In the genomic region with DNA sequence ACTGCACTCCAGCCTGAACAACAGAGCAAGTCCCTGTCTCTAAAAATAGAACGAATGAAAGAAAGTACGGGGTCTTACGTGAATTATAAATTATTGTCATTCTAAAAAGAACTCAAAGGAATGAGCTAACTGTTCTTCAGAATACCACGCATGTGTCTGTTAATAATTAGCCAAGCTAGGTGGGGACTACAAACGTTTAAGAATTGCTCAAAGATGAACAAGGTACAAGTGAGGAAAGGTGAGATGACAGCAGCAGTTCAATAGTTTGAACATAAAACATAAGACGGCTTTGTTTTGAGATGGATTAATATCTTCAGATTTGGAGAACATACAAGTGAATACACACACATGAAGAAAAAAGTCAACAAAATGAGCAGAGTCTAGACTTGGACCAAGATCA, we compare ENCODE assay signal across 27 cellular contexts.
DNase-seq lines count a peak whose midpoint lies in the region; ATAC-seq, FAIRE-seq and TF ChIP-seq lines count a peak whose summit lies in the region.
"Had no signal": no experiment of that assay in that cellular context is flagged by ENCODE, and none has a peak within 500 bp of the region (broad histone marks: within the 10 kb centered on the region; RNA-seq: fewer than 3 reads in every experiment).

No MANE protein-coding gene starts in this region.

- no peak for TF ChIP-seq RAD21 in HepG2 (CRISPR knock-in tag; IDR thresholded peaks at IDR 0.05)

- H3K36me3 Mint-ChIP-seq in activated CD4-positive, alpha-beta T cell treated with anti-CD3 and anti-CD28 coated beads for 36 hours (ENCODE audit: low read depth) = peaks cover 80% of the 10 kb centered on the region
- peaks cover 80% of the 10 kb centered on the region for H3K36me3 Mint-ChIP-seq in activated naive CD8-positive, alpha-beta T cell treated with anti-CD3 and anti-CD28 coated beads, Interleukin-2, amount 50 U/mL, for 24 hours (ENCODE audit: low read depth)

- ATAC-seq in activated CD4-positive, alpha-beta T cell treated with anti-CD3 and anti-CD28 coated beads for 36 hours = no peak
- no peak for ATAC-seq in activated naive CD8-positive, alpha-beta T cell treated with anti-CD3 and anti-CD28 coated beads, Interleukin-2, amount 50 U/mL, for 24 hours
- peak; percentile 69 for ATAC-seq in HepG2
- ATAC-seq in HG02623 (IDR thresholded peaks at IDR 0.05; ENCODE audit: unreplicated experiment) = no peak
- ATAC-seq: PC-3 had no signal

- H3K9me3 ChIP-seq in HepG2 (ENCODE audit: low read length) = peaks cover 8% of the 10 kb centered on the region
- H3K9me3 ChIP-seq in right atrium auricular region = peaks cover 0 to 14% of the 10 kb centered on the region in 2 donors
- H3K9me3 ChIP-seq: BE2C had no signal

- no peaks in the 10 kb centered on the region for H3K27me3 Mint-ChIP-seq in activated CD4-positive, alpha-beta T cell treated with anti-CD3 and anti-CD28 coated beads for 36 hours
- no peaks in the 10 kb centered on the region for H3K27me3 Mint-ChIP-seq in activated naive CD8-positive, alpha-beta T cell treated with anti-CD3 and anti-CD28 coated beads, Interleukin-2, amount 50 U/mL, for 24 hours

- TF ChIP-seq EP300 in HepG2 (IDR thresholded peaks at IDR 0.05; ENCODE audit: low read depth in 2 of 2, low read length in 2 of 2) (no peak), HepG2 (CRISPR knock-in tag; IDR thresholded peaks at IDR 0.05; ENCODE audit: borderline replicate concordance) (no peak)

- BruUV-seq in HepG2 (replicated peaks; lab: Mats Ljungman, UMichigan) = no TSS peak

- peaks cover 16% of the 10 kb centered on the region for H3K4me1 Mint-ChIP-seq in activated CD4-positive, alpha-beta T cell treated with anti-CD3 and anti-CD28 coated beads for 36 hours
- H3K4me1 Mint-ChIP-seq in activated naive CD8-positive, alpha-beta T cell treated with anti-CD3 and anti-CD28 coated beads, Interleukin-2, amount 50 U/mL, for 24 hours = peaks cover 17% of the 10 kb centered on the region

- H3K9ac ChIP-seq in HepG2 (ENCODE audit: insufficient read depth, low read depth, low read length) = no peak overlapping the region
- H3K9ac ChIP-seq: GM23248 had no signal

- peak overlapping the region; percentile 4 for H3K27ac Mint-ChIP-seq in activated CD4-positive, alpha-beta T cell treated with anti-CD3 and anti-CD28 coated beads for 36 hours
- H3K27ac Mint-ChIP-seq in activated naive CD8-positive, alpha-beta T cell treated with anti-CD3 and anti-CD28 coated beads, Interleukin-2, amount 50 U/mL, for 24 hours = peak overlapping the region; percentile 59

- H3K4me1 ChIP-seq in HepG2 (ENCODE audit: insufficient read depth, low read length) (peaks cover 22% of the 10 kb centered on the region), right atrium auricular region (no peaks in the 10 kb centered on the region)
- H3K4me1 ChIP-seq: BE2C had no signal

- no peak overlapping the region for H3K4me3 ChIP-seq in HepG2 (replicated peaks in 1 of 3; ENCODE audit: insufficient read depth in 1 of 3, low read depth in 2 of 3, low read length in 3 of 3)
- no peak overlapping the region for H3K4me3 ChIP-seq in right atrium auricular region
- H3K4me3 ChIP-seq: GM23248, MG63 had no signal

- H3K36me3 ChIP-seq in HepG2 (replicated peaks in 1 of 2; ENCODE audit: control insufficient read depth in 1 of 2, insufficient read depth in 2 of 2, low read length in 2 of 2) = peaks cover 44 to 83% of the 10 kb centered on the region in 2 experiments
- H3K36me3 ChIP-seq in right atrium auricular region = peaks cover 90% of the 10 kb centered on the region

- peak overlapping the region; percentile 8; the same call in 1 of the 2 replicates for H3K4me2 ChIP-seq in HepG2 (ENCODE audit: low read depth, low read length)

- H3K79me2 ChIP-seq in HepG2 (ENCODE audit: insufficient read depth, low read length) = peaks cover 2% of the 10 kb centered on the region

- no peaks in the 10 kb centered on the region for H3K27me3 ChIP-seq in HepG2 (ENCODE audit: control insufficient read depth in 1 of 2, insufficient read depth in 2 of 2, low read length in 2 of 2)
- no peaks in the 10 kb centered on the region for H3K27me3 ChIP-seq in right atrium auricular region
- H3K27me3 ChIP-seq: BE2C, MG63 had no signal

- intact Hi-C loops in activated CD4-positive, alpha-beta T cell treated with anti-CD3 and anti-CD28 coated beads for 36 hours (cut with DNase I, micrococcal nuclease) = no loop called here
- intact Hi-C loops in HepG2 (cut with micrococcal nuclease; ENCODE audit: unreplicated experiment) = no loop called here

- DNase-seq in activated CD4-positive, alpha-beta T cell treated with anti-CD3 and anti-CD28 coated beads for 36 hours = no peak
- DNase-seq in activated CD4-positive, alpha-beta T cell treated with anti-CD3 and anti-CD28 coated beads, Interleukin-2, amount 50 U/mL, for 4 hours = no peak
- DNase-seq in activated naive CD8-positive, alpha-beta T cell treated with anti-CD3 and anti-CD28 coated beads, Interleukin-2, amount 50 U/mL, for 24 hours = no peak
- peak; percentile 65 for DNase-seq in HepG2 (ENCODE audit: low spot score)
- DNase-seq in renal cortical epithelial cell (ENCODE audit: low read depth) = peak; percentile 20
- DNase-seq in HuH-7 (ENCODE audit: low spot score) = no peak
- DNase-seq in right atrium auricular region (ENCODE audit: low spot score) = no peak
- DNase-seq: 8988T; ACHN; BE2C; GM23248; H7; IMR-90; KG1; MG63; NCI-H2029 treated with DMSO at 0.1 percent for 48 hours; NCI-H446 treated with DMSO at 0.1 percent for 48 hours; NCI-H526; NCI-H82; NK-92 treated with Interleukin-12 subunit alpha and Interleukin-12 subunit beta, amount 100 ng/mL, for 24 hours; PC-3; Right ventricle myocardium superior; RPMI8226 had no signal

- CTCF ChIA-PET in activated CD4-positive, alpha-beta T cell treated with anti-CD3 and anti-CD28 coated beads for 36 hours (lab: Charles Lee) = interaction anchor here (1.1 to 1.3 kb wide), 3 partner anchors 10 to 32 kb away, joined by 3 read pairs; no protein-coding TSS in a partner anchor
- CTCF ChIA-PET in HepG2 (lab: Yijun Ruan, JAX; ENCODE audit: low intra/inter-chr PET ratio, low total read pairs) = no interaction called here

- WGBS in HepG2 (ENCODE audit: low lambda C conversion rate) = 34% methylated on average over 6 of the region's 6 CpGs

- H3K4me3 Mint-ChIP-seq in activated CD4-positive, alpha-beta T cell treated with anti-CD3 and anti-CD28 coated beads for 36 hours = no peak overlapping the region
- H3K4me3 Mint-ChIP-seq in activated naive CD8-positive, alpha-beta T cell treated with anti-CD3 and anti-CD28 coated beads, Interleukin-2, amount 50 U/mL, for 24 hours = no peak overlapping the region
- H3K4me3 Mint-ChIP-seq: CD14-positive monocyte had no signal

- TF ChIP-seq CTCF in HepG2 (CRISPR knock-in tag; IDR thresholded peaks at IDR 0.05) (no peak), right atrium auricular region (IDR thresholded peaks at IDR 0.05) (no peak)

- H3K9me3 Mint-ChIP-seq in activated CD4-positive, alpha-beta T cell treated with anti-CD3 and anti-CD28 coated beads for 36 hours (ENCODE audit: low read depth) = peaks cover 9% of the 10 kb centered on the region
- peaks cover 5% of the 10 kb centered on the region for H3K9me3 Mint-ChIP-seq in activated naive CD8-positive, alpha-beta T cell treated with anti-CD3 and anti-CD28 coated beads, Interleukin-2, amount 50 U/mL, for 24 hours

- no peak overlapping the region for H2AFZ ChIP-seq in HepG2 (ENCODE audit: low read length)
- H2AFZ ChIP-seq: GM23248 had no signal

- in situ Hi-C loops in HepG2 (cut with HindIII; ENCODE audit: extremely low pct_ligation_motif_present, low pct_unique_long_range_greater_than_20kb) = no loop called here

- H4K20me1 ChIP-seq in HepG2 (ENCODE audit: insufficient read depth, low read length) = no peaks in the 10 kb centered on the region; the same call in 1 of the 2 replicates

- POLR2A ChIA-PET in activated CD4-positive, alpha-beta T cell treated with anti-CD3 and anti-CD28 coated beads for 36 hours (lab: Charles Lee) = no interaction called here
- POLR2A ChIA-PET in HepG2 (lab: Yijun Ruan, JAX) = interaction anchor here (0.6 to 1.1 kb wide), 3 partner anchors 9 to 386 kb away, joined by 3 to 4 read pairs (median 3); no protein-coding TSS in a partner anchor

- H3K27ac ChIP-seq in HepG2 (ENCODE audit: extremely low read length, insufficient read depth, low read length) (no peak overlapping the region), right atrium auricular region (no peak overlapping the region)
- H3K27ac ChIP-seq: GM23248 had no signal

- TF ChIP-seq POLR2A in HepG2 (IDR thresholded peaks at IDR 0.05; ENCODE audit: insufficient read depth in 1 of 2, low read depth in 2 of 2, low read length in 2 of 2) = no peak

- FAIRE-seq in HepG2 (lab: Jason Lieb, UNC) = peak; percentile 71
- FAIRE-seq: D721Med, HTR-8/SVneo had no signal

TF ChIP-seq in HepG2, 621 proteins besides CTCF, POLR2A, EP300 and RAD21 (continues in another document):
- TF ChIP-seq, protein P1, sequence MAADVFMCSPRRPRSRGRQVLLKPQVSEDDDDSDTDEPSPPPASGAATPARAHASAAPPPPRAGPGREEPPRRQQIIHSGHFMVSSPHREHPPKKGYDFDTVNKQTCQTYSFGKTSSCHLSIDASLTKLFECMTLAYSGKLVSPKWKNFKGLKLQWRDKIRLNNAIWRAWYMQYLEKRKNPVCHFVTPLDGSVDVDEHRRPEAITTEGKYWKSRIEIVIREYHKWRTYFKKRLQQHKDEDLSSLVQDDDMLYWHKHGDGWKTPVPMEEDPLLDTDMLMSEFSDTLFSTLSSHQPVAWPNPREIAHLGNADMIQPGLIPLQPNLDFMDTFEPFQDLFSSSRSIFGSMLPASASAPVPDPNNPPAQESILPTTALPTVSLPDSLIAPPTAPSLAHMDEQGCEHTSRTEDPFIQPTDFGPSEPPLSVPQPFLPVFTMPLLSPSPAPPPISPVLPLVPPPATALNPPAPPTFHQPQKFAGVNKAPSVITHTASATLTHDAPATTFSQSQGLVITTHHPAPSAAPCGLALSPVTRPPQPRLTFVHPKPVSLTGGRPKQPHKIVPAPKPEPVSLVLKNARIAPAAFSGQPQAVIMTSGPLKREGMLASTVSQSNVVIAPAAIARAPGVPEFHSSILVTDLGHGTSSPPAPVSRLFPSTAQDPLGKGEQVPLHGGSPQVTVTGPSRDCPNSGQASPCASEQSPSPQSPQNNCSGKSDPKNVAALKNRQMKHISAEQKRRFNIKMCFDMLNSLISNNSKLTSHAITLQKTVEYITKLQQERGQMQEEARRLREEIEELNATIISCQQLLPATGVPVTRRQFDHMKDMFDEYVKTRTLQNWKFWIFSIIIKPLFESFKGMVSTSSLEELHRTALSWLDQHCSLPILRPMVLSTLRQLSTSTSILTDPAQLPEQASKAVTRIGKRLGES (CRISPR knock-in tag; IDR thresholded peaks at IDR 0.05; ENCODE audit: borderline replicate concordance) = no peak

Comparison
In these comparisons a context has a peak if more than half of its experiments do, and no peak if none do; other contexts are left out.
1. DNase-seq: peak in HepG2 (single experiment) and renal cortical epithelial cell (single experiment); none in activated CD4-positive, alpha-beta T cell treated with anti-CD3 and anti-CD28 coated beads for 36 hours (single experiment), activated CD4-positive, alpha-beta T cell treated with anti-CD3 and anti-CD28 coated beads, Interleukin-2, amount 50 U/mL, for 4 hours (0 of 2), activated naive CD8-positive, alpha-beta T cell treated with anti-CD3 and anti-CD28 coated beads, Interleukin-2, amount 50 U/mL, for 24 hours (single experiment), HuH-7 (single experiment) and right atrium auricular region (single experiment).